14 cellular contexts compared by ENCODE assay signal in genomic region chr3:19645093-19645492, GRCh38.
DNase-seq lines count a peak whose midpoint lies in the region; ATAC-seq and TF ChIP-seq lines count a peak whose summit lies in the region.
"Had no signal": no experiment of that assay in that cellular context is flagged by ENCODE, and none has a peak within 500 bp of the region (broad histone marks: within the 10 kb centered on the region; RNA-seq: fewer than 3 reads in every experiment).

No MANE protein-coding gene starts in this region.

- H3K27me3 Mint-ChIP-seq in stimulated activated naive B cell treated with anti-CD40 and anti-IgM and Interleukin-4, amounts not matched to agents 10 μg/mL and 1 μg/mL and 100 μg/mL, for 72 hours, result no peaks in the 10 kb centered on the region
- no peaks in the 10 kb centered on the region for H3K27me3 Mint-ChIP-seq in activated CD8-positive, alpha-beta T cell treated with anti-CD3 and anti-CD28 coated beads, Interleukin-2, amount 10 ng/mL, durations not matched to agents 7 days and 5 days (ENCODE audit: low read depth)
- H3K27me3 Mint-ChIP-seq: memory B cell had no signal

- CTCF ChIA-PET in activated CD8-positive, alpha-beta T cell treated with anti-CD3 and anti-CD28 coated beads, Interleukin-2, amount 10 ng/mL, durations not matched to agents 7 days and 5 days (lab: Charles Lee), result no interaction called here

- peaks cover 14 to 16% of the 10 kb centered on the region in 2 donors for H3K4me1 Mint-ChIP-seq in stimulated activated naive B cell treated with anti-CD40 and anti-IgM and Interleukin-4, amounts not matched to agents 10 μg/mL and 1 μg/mL and 100 μg/mL, for 72 hours
- H3K4me1 Mint-ChIP-seq in activated CD8-positive, alpha-beta T cell treated with anti-CD3 and anti-CD28 coated beads, Interleukin-2, amount 10 ng/mL, durations not matched to agents 7 days and 5 days (ENCODE audit: low read depth), result no peaks in the 10 kb centered on the region

- no peak overlapping the region for H3K27ac ChIP-seq in coronary artery
- H3K27ac ChIP-seq: SJSA1, transverse colon had no signal

- H3K9me3 Mint-ChIP-seq in stimulated activated naive B cell treated with anti-CD40 and anti-IgM and Interleukin-4, amounts not matched to agents 10 μg/mL and 1 μg/mL and 100 μg/mL, for 72 hours, result peaks cover 13 to 18% of the 10 kb centered on the region in 2 donors
- no peaks in the 10 kb centered on the region for H3K9me3 Mint-ChIP-seq in activated CD8-positive, alpha-beta T cell treated with anti-CD3 and anti-CD28 coated beads, Interleukin-2, amount 10 ng/mL, durations not matched to agents 7 days and 5 days (ENCODE audit: insufficient read depth)

- peak overlapping the region in 1 of 2 donors; percentile 15 for H3K4me3 Mint-ChIP-seq in stimulated activated naive B cell treated with anti-CD40 and anti-IgM and Interleukin-4, amounts not matched to agents 10 μg/mL and 1 μg/mL and 100 μg/mL, for 72 hours
- no peak overlapping the region for H3K4me3 Mint-ChIP-seq in activated CD8-positive, alpha-beta T cell treated with anti-CD3 and anti-CD28 coated beads, Interleukin-2, amount 10 ng/mL, durations not matched to agents 7 days and 5 days
- H3K4me3 Mint-ChIP-seq: activated naive CD8-positive, alpha-beta T cell; H9 had no signal

- H3K27ac Mint-ChIP-seq in stimulated activated naive B cell treated with anti-CD40 and anti-IgM and Interleukin-4, amounts not matched to agents 10 μg/mL and 1 μg/mL and 100 μg/mL, for 72 hours, result peak overlapping the region; percentile 47
- H3K27ac Mint-ChIP-seq in activated CD8-positive, alpha-beta T cell treated with anti-CD3 and anti-CD28 coated beads, Interleukin-2, amount 10 ng/mL, durations not matched to agents 7 days and 5 days, result no peak overlapping the region
- H3K27ac Mint-ChIP-seq: activated naive CD8-positive, alpha-beta T cell had no signal

- peaks cover 11 to 13% of the 10 kb centered on the region in 2 donors for H3K36me3 Mint-ChIP-seq in stimulated activated naive B cell treated with anti-CD40 and anti-IgM and Interleukin-4, amounts not matched to agents 10 μg/mL and 1 μg/mL and 100 μg/mL, for 72 hours
- no peaks in the 10 kb centered on the region for H3K36me3 Mint-ChIP-seq in activated CD8-positive, alpha-beta T cell treated with anti-CD3 and anti-CD28 coated beads, Interleukin-2, amount 10 ng/mL, durations not matched to agents 7 days and 5 days (ENCODE audit: low read depth)
- H3K36me3 Mint-ChIP-seq: activated naive CD8-positive, alpha-beta T cell had no signal

- DNase-seq in activated CD4-positive, CD25-positive, alpha-beta regulatory T cell (lab: John Stamatoyannopoulos, UW), result no peak
- DNase-seq in NCI-H524 treated with DMSO at 0.1 percent for 48 hours (lab: John Stamatoyannopoulos, UW) (peak; percentile 61), coronary artery (ENCODE audit: low spot score) (no peak), NCI-H774 (lab: John Stamatoyannopoulos, UW) (no peak)
- DNase-seq in stimulated activated naive B cell treated with anti-CD40 and anti-IgM and Interleukin-4, amounts not matched to agents 10 μg/mL and 1 μg/mL and 100 μg/mL, for 72 hours, result no peak
- no peak for DNase-seq in activated CD8-positive, alpha-beta T cell treated with anti-CD3 and anti-CD28 coated beads, Interleukin-2, amount 10 ng/mL, durations not matched to agents 7 days and 5 days
- DNase-seq: activated CD4-positive, alpha-beta T cell treated with anti-CD3 and anti-CD28 coated beads for 48 hours; H9; transverse colon had no signal

- POLR2A ChIA-PET in activated CD8-positive, alpha-beta T cell treated with anti-CD3 and anti-CD28 coated beads, Interleukin-2, amount 10 ng/mL, durations not matched to agents 7 days and 5 days (lab: Charles Lee), result no interaction called here

- H3K4me3 ChIP-seq in coronary artery, result no peak overlapping the region
- H3K4me3 ChIP-seq: SJSA1, transverse colon had no signal

- TF ChIP-seq CTCF in coronary artery (IDR thresholded peaks at IDR 0.05), result no peak

- ATAC-seq in activated CD4-positive, CD25-positive, alpha-beta regulatory T cell treated with anti-CD3 and anti-CD28 coated beads, Interleukin-2, amount 50 U/mL, for 24 hours, result peak; percentile 25 to 51
- peak; percentile 75 for ATAC-seq in HG02852 (IDR thresholded peaks at IDR 0.05; ENCODE audit: unreplicated experiment)
- peak; percentile 66 to 68 for ATAC-seq in stimulated activated naive B cell treated with anti-CD40 and anti-IgM and Interleukin-4, amounts not matched to agents 10 μg/mL and 1 μg/mL and 100 μg/mL, for 72 hours (replicated peaks)
- no peak for ATAC-seq in activated CD8-positive, alpha-beta T cell treated with anti-CD3 and anti-CD28 coated beads, Interleukin-2, amount 10 ng/mL, durations not matched to agents 7 days and 5 days
